Comparison of ENCODE assay signal across 24 cellular contexts in genomic region chr1:38528600-38528999, GRCh38.
"Had no signal": no experiment of that assay in that cellular context is flagged by ENCODE, and none has a peak within 500 bp of the region (broad histone marks: within the 10 kb centered on the region; RNA-seq: fewer than 3 reads in every experiment).

No MANE protein-coding gene starts in this region.

- H3K27me3 ChIP-seq: body of pancreas, suprapubic skin had no signal

- H3K4me1 ChIP-seq: body of pancreas, esophagus muscularis mucosa, gastrocnemius medialis, pancreas, stomach, transverse colon, uterus had no signal

- H3K4me3 ChIP-seq: body of pancreas, esophagus muscularis mucosa, gastrocnemius medialis, mucosa of descending colon, pancreas, stomach, suprapubic skin, transverse colon, uterus had no signal

- H3K9me3 Mint-ChIP-seq: activated T-cell treated with anti-CD3 and anti-CD28 coated beads, Interleukin-2, amount 50 U/mL, for 4 hours had no signal

- H3K4me3 Mint-ChIP-seq: activated naive CD8-positive, alpha-beta T cell treated with anti-CD3 and anti-CD28 coated beads, Interleukin-2, amount 10 ng/mL, durations not matched to agents 7 days and 5 days; activated T-cell treated with anti-CD3 and anti-CD28 coated beads, Interleukin-2, amount 50 U/mL, for 4 hours; nephron progenitor cell had no signal

- H3K36me3 ChIP-seq: esophagus muscularis mucosa, gastrocnemius medialis, pancreas, stomach, suprapubic skin, transverse colon, uterus had no signal

- DNase-seq: activated CD4-positive, alpha-beta T cell treated with anti-CD3 and anti-CD28 coated beads, Interleukin-2, amount 50 U/mL, for 4 hours; activated CD4-positive, CD25-positive, alpha-beta regulatory T cell treated with anti-CD3 and anti-CD28 coated beads, Interleukin-2, amount 50 U/mL, for 72 hours; activated CD8-positive, alpha-beta memory T cell treated with anti-CD3 and anti-CD28 coated beads, Interleukin-2, amount 50 U/mL, for 48 hours; activated naive CD4-positive, alpha-beta T cell treated with Interleukin-2 at 50 U/mL for 16 hours; activated naive CD8-positive, alpha-beta T cell treated with anti-CD3 and anti-CD28 coated beads, Interleukin-2, amount 10 ng/mL, durations not matched to agents 7 days and 5 days; activated T-cell treated with anti-CD3 and anti-CD28 coated beads, Interleukin-2, amount 50 U/mL, for 4 hours; body of pancreas; dermis blood vessel endothelial cell; effector CD8-positive, alpha-beta T cell; gastrocnemius medialis; head of caudate nucleus; hypothalamus; mesendoderm; mucosa of descending colon; pancreas; right cardiac atrium; stimulated activated CD4-positive, alpha-beta T cell treated with anti-CD3 and anti-CD28 coated beads, Interleukin-4, amount 100 ng/mL, for 4 hours; stomach; transverse colon; uterus had no signal

- H3K27ac Mint-ChIP-seq: nephron progenitor cell had no signal

- H3K27ac ChIP-seq: body of pancreas, esophagus muscularis mucosa, gastrocnemius medialis, pancreas, stomach, suprapubic skin, transverse colon, uterus, VCaP had no signal

- H3K36me3 Mint-ChIP-seq: activated naive CD8-positive, alpha-beta T cell treated with anti-CD3 and anti-CD28 coated beads, Interleukin-2, amount 10 ng/mL, durations not matched to agents 7 days and 5 days had no signal

- H3K9me3 ChIP-seq: body of pancreas, esophagus muscularis mucosa, gastrocnemius medialis, mucosa of descending colon, pancreas, stomach, suprapubic skin, transverse colon, uterus had no signal
